Comparison of ENCODE assay signal across 22 cellular contexts in genomic region chr18:41324934-41325333, GRCh38.
DNase-seq lines count a peak whose midpoint lies in the region; ATAC-seq and TF ChIP-seq lines count a peak whose summit lies in the region.
"Had no signal": no experiment of that assay in that cellular context is flagged by ENCODE, and none has a peak within 500 bp of the region (broad histone marks: within the 10 kb centered on the region; RNA-seq: fewer than 3 reads in every experiment).

No MANE protein-coding gene starts in this region.

- peak; percentile 83 for ATAC-seq in RWPE2 (ENCODE audit: low read depth)
- ATAC-seq in esophagus mucosa = peak; percentile 88
- no peak for ATAC-seq in left cardiac atrium
- ATAC-seq: GM23338; right cardiac atrium; SK-N-SH treated with all-trans-retinoic acid at 6 μM for 48 hours; stimulated activated effector memory CD8-positive, alpha-beta T cell treated with anti-CD3 and anti-CD28 coated beads, Interleukin-12 subunit alpha, Interleukin-12 subunit beta, amount 100 ng/mL, for 72 hours had no signal

- intact Hi-C loops in left cardiac atrium (cut with DNase I) = no loop called here

- H3K36me3 ChIP-seq in RWPE2 (ENCODE audit: low read depth) = no peaks in the 10 kb centered on the region

- no peak overlapping the region for H3K4me3 ChIP-seq in RWPE2 (ENCODE audit: severe bottlenecking)
- H3K4me3 ChIP-seq: GM23338 had no signal

- H3K27ac ChIP-seq in RWPE2 (ENCODE audit: poor library complexity, severe bottlenecking) = peak overlapping the region; percentile 91

- TF ChIP-seq CTCF in RWPE2 (IDR thresholded peaks at IDR 0.05; ENCODE audit: poor library complexity, severe bottlenecking) = no peak

- no peaks in the 10 kb centered on the region for H3K9me3 ChIP-seq in RWPE2 (ENCODE audit: severe bottlenecking)

- no peak for TF ChIP-seq POLR2A in erythroblast (IDR thresholded peaks at IDR 0.05; ENCODE audit: low read length)

- DNase-seq in ELR (ENCODE audit: low read depth) = peak; percentile 88
- peak; percentile 51 for DNase-seq in RWPE2 (ENCODE audit: low spot score)
- DNase-seq in kidney tubule cell (ENCODE audit: low spot score) = peak; percentile 38
- DNase-seq in NCI-H2107 (lab: John Stamatoyannopoulos, UW) = no peak
- no peak for DNase-seq in left cardiac atrium
- no peak for DNase-seq in erythroblast (lab: John Stamatoyannopoulos, UW)
- DNase-seq in H4 (ENCODE audit: low spot score) = no peak
- DNase-seq: activated CD4-positive, CD25-positive, alpha-beta regulatory T cell; activated naive CD4-positive, alpha-beta T cell treated with anti-CD3 and anti-CD28 coated beads for 36 hours; activated T-cell treated with anti-CD3 and anti-CD28 coated beads, Interleukin-2, amount 50 U/mL, for 24 hours; aorta; effector memory CD4-positive, alpha-beta T cell; Karpas-422; mesendoderm; naive B cell; NCI-H1092 treated with DMSO at 0.1 percent for 48 hours; NCI-H2029 treated with DMSO at 0.1 percent for 48 hours; right cardiac atrium had no signal

- peaks cover 32% of the 10 kb centered on the region for H3K4me1 ChIP-seq in RWPE2 (ENCODE audit: insufficient read depth, poor library complexity, severe bottlenecking)

- no peaks in the 10 kb centered on the region for H3K27me3 ChIP-seq in RWPE2 (ENCODE audit: insufficient read depth, poor library complexity, severe bottlenecking)

Comparison
In these comparisons a context has a peak if more than half of its experiments do, and no peak if none do; other contexts are left out.
1. DNase-seq: peak in ELR (single experiment), RWPE2 (single experiment) and kidney tubule cell (single experiment); none in NCI-H2107 (single experiment), left cardiac atrium (single experiment), erythroblast (0 of 2) and H4 (single experiment).
2. ATAC-seq: peak in RWPE2 (single experiment) and esophagus mucosa (single experiment); none in left cardiac atrium (0 of 2).